8 cellular contexts compared by ENCODE assay signal in the genomic region with DNA sequence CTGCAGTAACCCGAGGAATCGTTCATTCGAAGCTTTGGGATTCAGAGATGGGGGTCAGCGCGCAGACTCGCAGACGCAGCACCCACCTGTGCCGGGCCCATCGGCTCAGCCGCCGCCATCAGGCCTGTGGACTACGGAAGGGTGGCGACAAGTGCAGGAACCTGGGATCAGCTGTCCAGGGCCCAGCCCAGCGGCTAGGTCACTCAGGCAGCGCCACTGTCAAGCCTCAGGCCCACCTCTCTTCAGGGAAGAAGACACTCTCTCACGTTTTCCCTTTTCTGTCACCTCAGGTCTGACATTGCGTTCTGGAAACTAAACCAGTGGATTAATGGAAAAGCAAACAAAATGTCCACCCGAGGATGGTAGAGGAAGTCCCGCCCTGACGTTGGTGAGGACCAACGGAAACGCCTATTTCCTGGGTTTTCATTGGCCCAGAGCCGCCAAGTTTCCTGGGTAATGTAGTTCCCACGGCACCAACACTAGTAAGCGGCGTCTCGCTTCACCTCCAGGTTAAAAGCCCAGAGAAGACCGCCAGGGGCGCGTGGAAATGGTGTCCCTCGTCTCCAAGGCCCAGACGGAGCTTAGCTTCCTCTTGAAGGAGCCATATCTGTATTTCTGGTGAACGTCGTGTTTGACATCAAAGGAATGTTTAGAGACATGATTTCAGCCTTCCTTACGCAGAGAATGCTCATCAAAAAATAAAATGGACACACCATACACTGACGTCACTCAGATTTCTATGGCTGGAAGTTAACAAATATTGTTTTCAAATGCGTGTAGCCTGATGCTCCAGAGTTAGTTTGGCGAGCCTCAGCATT. TPM values are rescaled to one million over a fixed set of nuclear protein-coding genes. Genes with fewer than 3 reads are reported as not detected.
DNase-seq lines count a peak whose midpoint lies in the region; ATAC-seq and TF ChIP-seq lines count a peak whose summit lies in the region.

A gene (minus strand): TSS at position 376 of the 818 bp plus-strand sequence. CDS start 257 bp downstream, at position 119.

- peaks cover 25% of the 10 kb centered on the region for H3K36me3 Mint-ChIP-seq in IgD-negative memory B cell
- H3K36me3 Mint-ChIP-seq in activated T-helper 2 cell treated with anti-CD3 and anti-CD28 coated beads, Interferon-gamma antibody, Interleukin-2, Interleukin-4, amounts not matched to agents 10 μg/mL and 5 μg/mL and 100 μg/mL, durations not matched to agents 14 hours and 24 hours and 36 hours (ENCODE audit: low read depth), result peaks cover 45% of the 10 kb centered on the region
- peaks cover 66% of the 10 kb centered on the region for H3K36me3 Mint-ChIP-seq in natural killer cell

- peak within 1 kb of the TSS; percentile 70 to 96 (median 94) for H3K4me3 Mint-ChIP-seq in IgD-negative memory B cell
- peak within 1 kb of the TSS; percentile 83 for H3K4me3 Mint-ChIP-seq in activated T-helper 2 cell treated with anti-CD3 and anti-CD28 coated beads, Interferon-gamma antibody, Interleukin-2, Interleukin-4, amounts not matched to agents 10 μg/mL and 5 μg/mL and 100 μg/mL, durations not matched to agents 14 hours and 24 hours and 36 hours (ENCODE audit: low read depth)
- peak within 1 kb of the TSS; percentile 96 for H3K4me3 Mint-ChIP-seq in natural killer cell

- H3K4me1 ChIP-seq in PC-9 (replicated peaks; ENCODE audit: insufficient read depth), result no peaks in the 10 kb centered on the region; the same call in 1 of the 2 replicates

- BruUV-seq in PC-9 (replicated peaks; lab: Mats Ljungman, UMichigan), result TSS peak; percentile 77

- DNase-seq in DMS53 (lab: John Stamatoyannopoulos, UW) (peak; percentile 98), PC-9 (peak; percentile 89 to 94), fibroblast of pulmonary artery (ENCODE audit: low read depth) (peak; percentile 97), natural killer cell (peak; percentile 77)
- DNase-seq in activated T-helper 2 cell treated with anti-CD3 and anti-CD28 coated beads, Interferon-gamma antibody, Interleukin-2, Interleukin-4, amounts not matched to agents 10 μg/mL and 5 μg/mL and 100 μg/mL, durations not matched to agents 14 hours and 24 hours and 36 hours (ENCODE audit: low spot score), result peak; percentile 80
- DNase-seq in stimulated activated naive CD4-positive, alpha-beta T cell (lab: John Stamatoyannopoulos, UW), result peak; percentile 77 to 92 (median 86)

- H3F3A ChIP-seq in PC-9 (ENCODE audit: insufficient read depth, low read depth), result peaks cover 6% of the 10 kb centered on the region; the same call in 1 of the 2 replicates

- peak; percentile 96 for ATAC-seq in GM21528 (IDR thresholded peaks at IDR 0.05; ENCODE audit: low FRiP score, unreplicated experiment)
- ATAC-seq in natural killer cell, result peak; percentile 97 to 100 (median 100)

- H2AFZ ChIP-seq in PC-9, result peak within 1 kb of the TSS; percentile 95

- H3K4me3 ChIP-seq in PC-9, result peak within 1 kb of the TSS; percentile 70
- H3K4me3 ChIP-seq in fibroblast of pulmonary artery (replicated peaks; ENCODE audit: low read depth, low read length), result peak within 1 kb of the TSS; percentile 82

- peak within 1 kb of the TSS; percentile 83 for H3K4me2 ChIP-seq in PC-9

- H3K9me3 Mint-ChIP-seq in IgD-negative memory B cell, result peaks cover 12 to 52% (median 42%) of the 10 kb centered on the region in 3 donors
- peaks cover 72% of the 10 kb centered on the region for H3K9me3 Mint-ChIP-seq in activated T-helper 2 cell treated with anti-CD3 and anti-CD28 coated beads, Interferon-gamma antibody, Interleukin-2, Interleukin-4, amounts not matched to agents 10 μg/mL and 5 μg/mL and 100 μg/mL, durations not matched to agents 14 hours and 24 hours and 36 hours
- peaks cover 13 to 27% of the 10 kb centered on the region in 2 donors for H3K9me3 Mint-ChIP-seq in natural killer cell

- H3K27ac ChIP-seq in PC-9, result no peak within 1 kb of the TSS

- peaks cover 43% of the 10 kb centered on the region for H3K36me3 ChIP-seq in PC-9 (ENCODE audit: low read depth)

- CTCF ChIA-PET in PC-9 (lab: Charles Lee), result no interaction called here

- H3K9me3 ChIP-seq in PC-9 (ENCODE audit: insufficient read depth, low read depth), result peaks cover 64% of the 10 kb centered on the region

- H4K20me1 ChIP-seq in PC-9 (ENCODE audit: insufficient read depth), result no peaks in the 10 kb centered on the region

- no peaks in the 10 kb centered on the region; the same call in 1 of the 2 replicates for H3K79me2 ChIP-seq in PC-9 (ENCODE audit: low read depth)

- H3K4me1 Mint-ChIP-seq in IgD-negative memory B cell, result peaks cover 4 to 16% (median 6%) of the 10 kb centered on the region in 3 donors
- H3K4me1 Mint-ChIP-seq in activated T-helper 2 cell treated with anti-CD3 and anti-CD28 coated beads, Interferon-gamma antibody, Interleukin-2, Interleukin-4, amounts not matched to agents 10 μg/mL and 5 μg/mL and 100 μg/mL, durations not matched to agents 14 hours and 24 hours and 36 hours (ENCODE audit: low read depth), result peaks cover 6% of the 10 kb centered on the region
- H3K4me1 Mint-ChIP-seq in natural killer cell, result peaks cover 18 to 24% of the 10 kb centered on the region in 2 donors

- POLR2A ChIA-PET in PC-9 (lab: Charles Lee; ENCODE audit: unreplicated experiment), result interaction anchor here (0.6 to 0.9 kb wide), 2 partner anchors 621 to 705 kb away, joined by 4 to 5 read pairs; no protein-coding TSS in a partner anchor

- peaks cover 2% of the 10 kb centered on the region for H3K27me3 Mint-ChIP-seq in IgD-negative memory B cell
- no peaks in the 10 kb centered on the region for H3K27me3 Mint-ChIP-seq in activated T-helper 2 cell treated with anti-CD3 and anti-CD28 coated beads, Interferon-gamma antibody, Interleukin-2, Interleukin-4, amounts not matched to agents 10 μg/mL and 5 μg/mL and 100 μg/mL, durations not matched to agents 14 hours and 24 hours and 36 hours (ENCODE audit: low read depth)
- peaks cover 8 to 14% of the 10 kb centered on the region in 2 donors for H3K27me3 Mint-ChIP-seq in natural killer cell (ENCODE audit: low read depth in 2 of 2)

- H3K27ac Mint-ChIP-seq in IgD-negative memory B cell (peak within 1 kb of the TSS; percentile 43 to 97 (median 89)), natural killer cell (peak within 1 kb of the TSS; percentile 94 to 97)
- peak within 1 kb of the TSS; percentile 84 for H3K27ac Mint-ChIP-seq in activated T-helper 2 cell treated with anti-CD3 and anti-CD28 coated beads, Interferon-gamma antibody, Interleukin-2, Interleukin-4, amounts not matched to agents 10 μg/mL and 5 μg/mL and 100 μg/mL, durations not matched to agents 14 hours and 24 hours and 36 hours

- no peaks in the 10 kb centered on the region for H3K27me3 ChIP-seq in PC-9 (ENCODE audit: insufficient read depth, low read depth)

- no peaks in the 10 kb centered on the region for H3K9me2 ChIP-seq in PC-9 (ENCODE audit: insufficient read depth)

- TF ChIP-seq CTCF in PC-9 (conservative IDR thresholded peaks at IDR 0.05) (peak; percentile 79), fibroblast of pulmonary artery (IDR thresholded peaks at IDR 0.05; ENCODE audit: low read length, missing control alignments) (peak; percentile 88), natural killer cell (IDR thresholded peaks at IDR 0.05) (peak; percentile 50)

- intact Hi-C loops in PC-9 (cut with micrococcal nuclease; ENCODE audit: unreplicated experiment), result loop anchor here (1.0 to 5.0 kb wide), 5 partner anchors 10 to 470 kb away; a partner anchor contains a TSS
- intact Hi-C loops in activated T-helper 2 cell treated with anti-CD3 and anti-CD28 coated beads, Interferon-gamma antibody, Interleukin-2, Interleukin-4, amounts not matched to agents 10 μg/mL and 5 μg/mL and 100 μg/mL, durations not matched to agents 14 hours and 24 hours and 36 hours (cut with micrococcal nuclease), result no loop called here
- intact Hi-C loops in natural killer cell (cut with micrococcal nuclease), result loop anchor here (1.0 to 10.0 kb wide), 4 partner anchors 10 to 677 kb away; a partner anchor contains a TSS

RNA-seq across cellular contexts. Expression of the gene that starts here (rescaled TPM):
- polyA plus RNA-seq in IgD-negative memory B cell, result 1.1 TPM
- total RNA-seq in PC-9 (2021) (8.3 and 9.1 TPM in 2 replicates), natural killer cell (1 to 10 TPM; 1.3 to 3.5 (median 1.4) TPM)
- 2.0 and 2.3 TPM in 2 replicates for total RNA-seq in activated T-helper 2 cell treated with anti-CD3 and anti-CD28 coated beads, Interferon-gamma antibody, Interleukin-2, Interleukin-4, amounts not matched to agents 10 μg/mL and 5 μg/mL and 100 μg/mL, durations not matched to agents 14 hours and 24 hours and 36 hours
